16 cellular contexts compared by ENCODE assay signal in genomic region chr2:2939078-2939795, GRCh38.
DNase-seq lines count a peak whose midpoint lies in the region; ATAC-seq and TF ChIP-seq lines count a peak whose summit lies in the region.
"Had no signal": no experiment of that assay in that cellular context is flagged by ENCODE, and none has a peak within 500 bp of the region (broad histone marks: within the 10 kb centered on the region; RNA-seq: fewer than 3 reads in every experiment).

No MANE protein-coding gene starts in this region.

- H3K36me3 Mint-ChIP-seq in neural progenitor cell = peaks cover 5% of the 10 kb centered on the region
- H3K36me3 Mint-ChIP-seq: CD14-positive monocyte; CD8-positive, alpha-beta memory T cell had no signal

- DNase-seq in esophagus muscularis mucosa (ENCODE audit: extremely low spot score) (peak; percentile 62), neural progenitor cell (ENCODE audit: low spot score) (no peak), ascending aorta (ENCODE audit: low spot score in 2 of 2) (no peak), erythroblast (lab: John Stamatoyannopoulos, UW) (no peak)
- DNase-seq: CD4-positive, alpha-beta T cell; CD8-positive, alpha-beta memory T cell; DMS 273 treated with DMSO at 0.1 percent for 48 hours; EL; GDM1; GOT3; HFFc6 had no signal

- H3K27me3 ChIP-seq in BLaER1 treated with 17β-estradiol and CSF1 and Interleukin-3, amounts not matched to agents 10 nM and 100 nM = no peaks in the 10 kb centered on the region
- H3K27me3 ChIP-seq in esophagus muscularis mucosa (peaks cover 0 to 38% (median 0%) of the 10 kb centered on the region in 4 donors), neural progenitor cell (no peaks in the 10 kb centered on the region), ascending aorta (no peaks in the 10 kb centered on the region)

- no peak overlapping the region for H3K4me3 ChIP-seq in BLaER1 treated with 17β-estradiol and CSF1 and Interleukin-3, amounts not matched to agents 10 nM and 100 nM
- no peak overlapping the region for H3K4me3 ChIP-seq in esophagus muscularis mucosa
- no peak overlapping the region for H3K4me3 ChIP-seq in neural progenitor cell
- no peak overlapping the region for H3K4me3 ChIP-seq in ascending aorta
- H3K4me3 ChIP-seq: GM12878, HAP-1 had no signal

- no peaks in the 10 kb centered on the region; a peak in 1 of 22 replicates for H4K20me1 ChIP-seq in BLaER1 treated with 17β-estradiol and CSF1 and Interleukin-3, amounts not matched to agents 10 nM and 100 nM
- no peaks in the 10 kb centered on the region for H4K20me1 ChIP-seq in neural progenitor cell (ENCODE audit: low read depth)

- 89% methylated on average over 13 of the region's 13 CpGs for WGBS in esophagus muscularis mucosa

- no peak overlapping the region for H3K27ac ChIP-seq in BLaER1 treated with 17β-estradiol and CSF1 and Interleukin-3, amounts not matched to agents 10 nM and 100 nM
- no peak overlapping the region for H3K27ac ChIP-seq in esophagus muscularis mucosa (replicated peaks in 1 of 4)
- no peak overlapping the region for H3K27ac ChIP-seq in neural progenitor cell
- H3K27ac ChIP-seq in ascending aorta = no peak overlapping the region

- H3K9me3 ChIP-seq in BLaER1 treated with 17β-estradiol and CSF1 and Interleukin-3, amounts not matched to agents 10 nM and 100 nM (replicated peaks in 1 of 11) = peaks cover under 1 to 23% (median 15%) of the 10 kb centered on the region in 11 experiments; a peak in 15 of 22 replicates
- H3K9me3 ChIP-seq in esophagus muscularis mucosa (no peaks in the 10 kb centered on the region), neural progenitor cell (ENCODE audit: low read depth) (no peaks in the 10 kb centered on the region), ascending aorta (no peaks in the 10 kb centered on the region)
- H3K9me3 ChIP-seq: HAP-1 had no signal

- ATAC-seq in GM19035 (IDR thresholded peaks at IDR 0.05; ENCODE audit: unreplicated experiment) = no peak
- ATAC-seq: GM12878 had no signal

- H3K27me3 Mint-ChIP-seq in neural progenitor cell (ENCODE audit: insufficient read depth, low read depth) = peaks cover 29% of the 10 kb centered on the region

- TF ChIP-seq POLR2A in esophagus muscularis mucosa (IDR thresholded peaks at IDR 0.05; ENCODE audit: low read depth) (no peak), erythroblast (IDR thresholded peaks at IDR 0.05; ENCODE audit: low read length) (no peak)

- no peak overlapping the region for H3K9ac ChIP-seq in BLaER1 treated with 17β-estradiol and CSF1 and Interleukin-3, amounts not matched to agents 10 nM and 100 nM
- H3K9ac ChIP-seq in neural progenitor cell = no peak overlapping the region

- peaks cover 3% of the 10 kb centered on the region for H3F3A ChIP-seq in neural progenitor cell (ENCODE audit: low read depth)

- peak overlapping the region in 7 of 11 experiments; percentile 25 to 57 (median 47); a peak in 12 of 22 replicates for H3K4me2 ChIP-seq in BLaER1 treated with 17β-estradiol and CSF1 and Interleukin-3, amounts not matched to agents 10 nM and 100 nM
- no peak overlapping the region for H3K4me2 ChIP-seq in neural progenitor cell

- no peak for TF ChIP-seq CTCF in esophagus muscularis mucosa (IDR thresholded peaks at IDR 0.05)
- no peak for TF ChIP-seq CTCF in neural progenitor cell (IDR thresholded peaks at IDR 0.05)
- no peak for TF ChIP-seq CTCF in ascending aorta (IDR thresholded peaks at IDR 0.05)

- no peaks in the 10 kb centered on the region for H3K79me2 ChIP-seq in neural progenitor cell (ENCODE audit: low read depth)

- H2AFZ ChIP-seq in neural progenitor cell (replicated peaks) = no peak overlapping the region

- peaks cover 27% of the 10 kb centered on the region for H3K9me3 Mint-ChIP-seq in neural progenitor cell
- H3K9me3 Mint-ChIP-seq: CD4-positive, alpha-beta T cell had no signal

- intact Hi-C loops in esophagus muscularis mucosa (cut with DNase I) = no loop called here
- intact Hi-C loops in ascending aorta (cut with DNase I) = no loop called here

- H3K4me1 Mint-ChIP-seq in neural progenitor cell = peaks cover 18% of the 10 kb centered on the region
- H3K4me1 Mint-ChIP-seq: CD14-positive monocyte; CD8-positive, alpha-beta memory T cell had no signal

- no peak overlapping the region for H3K4me3 Mint-ChIP-seq in neural progenitor cell
- H3K4me3 Mint-ChIP-seq: CD14-positive monocyte; CD4-positive, alpha-beta T cell; CD8-positive, alpha-beta memory T cell; HFFc6 had no signal

- H3K36me3 ChIP-seq in BLaER1 treated with 17β-estradiol and CSF1 and Interleukin-3, amounts not matched to agents 10 nM and 100 nM = no peaks in the 10 kb centered on the region
- H3K36me3 ChIP-seq in esophagus muscularis mucosa (no peaks in the 10 kb centered on the region), neural progenitor cell (no peaks in the 10 kb centered on the region), ascending aorta (no peaks in the 10 kb centered on the region)
- H3K36me3 ChIP-seq: HAP-1 had no signal

- no peak for TF ChIP-seq EP300 in esophagus muscularis mucosa (IDR thresholded peaks at IDR 0.05)

- peak overlapping the region; percentile 79 for H3K27ac Mint-ChIP-seq in neural progenitor cell
- H3K27ac Mint-ChIP-seq: CD4-positive, alpha-beta T cell; CD8-positive, alpha-beta memory T cell; HFFc6 had no signal

- H3K4me1 ChIP-seq in BLaER1 treated with 17β-estradiol and CSF1 and Interleukin-3, amounts not matched to agents 10 nM and 100 nM = peaks cover 0 to 16% (median 9%) of the 10 kb centered on the region in 10 experiments; a peak in 12 of 20 replicates
- H3K4me1 ChIP-seq in esophagus muscularis mucosa (no peaks in the 10 kb centered on the region), neural progenitor cell (peaks cover 9% of the 10 kb centered on the region), ascending aorta (no peaks in the 10 kb centered on the region)
- H3K4me1 ChIP-seq: HAP-1 had no signal
